Comparison of ENCODE assay signal across 8 cellular contexts in genomic region chr19:571127-571974, GRCh38. TPM values are rescaled to one million over a fixed set of nuclear protein-coding genes. Genes with fewer than 3 reads are reported as not detected.
DNase-seq lines count a peak whose midpoint lies in the region; ATAC-seq and TF ChIP-seq lines count a peak whose summit lies in the region.

No MANE protein-coding gene starts in this region.

- no peaks in the 10 kb centered on the region for H3K9me3 Mint-ChIP-seq in natural killer cell treated with Interleukin-12 subunit alpha and Interleukin-12 subunit beta and Interleukin-15 and Interleukin-18, amount 100 ng/mL, for 72 hours

- H3K36me3 Mint-ChIP-seq in natural killer cell treated with Interleukin-12 subunit alpha and Interleukin-12 subunit beta and Interleukin-15 and Interleukin-18, amount 100 ng/mL, for 72 hours: no peaks in the 10 kb centered on the region

- H3K27ac Mint-ChIP-seq in natural killer cell treated with Interleukin-12 subunit alpha and Interleukin-12 subunit beta and Interleukin-15 and Interleukin-18, amount 100 ng/mL, for 72 hours: peak overlapping the region; percentile 81 to 91

- peaks cover 23 to 26% of the 10 kb centered on the region in 2 donors for H3K4me1 Mint-ChIP-seq in natural killer cell treated with Interleukin-12 subunit alpha and Interleukin-12 subunit beta and Interleukin-15 and Interleukin-18, amount 100 ng/mL, for 72 hours (ENCODE audit: low read depth in 2 of 2)

- no peak for DNase-seq in AG09309 (ENCODE audit: low read depth)
- peak; percentile 31 for DNase-seq in NCI-H2227 treated with DMSO at 0.1 percent for 48 hours (lab: John Stamatoyannopoulos, UW)
- DNase-seq in activated CD4-positive, alpha-beta T cell treated with anti-CD3 and anti-CD28 coated beads, Interleukin-2, amount 50 U/mL, for 1 hour: peak; percentile 50
- no peak for DNase-seq in epithelial cell of prostate (ENCODE audit: low read depth, low spot score)
- DNase-seq in natural killer cell treated with Interleukin-12 subunit alpha and Interleukin-12 subunit beta and Interleukin-15 and Interleukin-18, amount 100 ng/mL, for 72 hours (ENCODE audit: low spot score): no peak

- no peaks in the 10 kb centered on the region for H3K27me3 Mint-ChIP-seq in natural killer cell treated with Interleukin-12 subunit alpha and Interleukin-12 subunit beta and Interleukin-15 and Interleukin-18, amount 100 ng/mL, for 72 hours

- H3K27ac ChIP-seq in epithelial cell of prostate: peak overlapping the region; percentile 77

- peak overlapping the region; percentile 91 for H3K4me3 Mint-ChIP-seq in natural killer cell treated with Interleukin-12 subunit alpha and Interleukin-12 subunit beta and Interleukin-15 and Interleukin-18, amount 100 ng/mL, for 72 hours

- TF ChIP-seq CTCF in AG09309 (IDR thresholded peaks at IDR 0.05; ENCODE audit: control insufficient read depth, insufficient read depth, low read depth, low read length, missing control alignments): no peak

- peak overlapping the region; percentile 53 for H3K4me3 ChIP-seq in AG09309 (ENCODE audit: control insufficient read depth, low read depth, low read length)

- ATAC-seq in GM19035 (IDR thresholded peaks at IDR 0.05; ENCODE audit: unreplicated experiment) (peak; percentile 4), HG02623 (IDR thresholded peaks at IDR 0.05; ENCODE audit: unreplicated experiment) (no peak), HG03342 (IDR thresholded peaks at IDR 0.05; ENCODE audit: unreplicated experiment) (no peak)
- ATAC-seq in natural killer cell treated with Interleukin-12 subunit alpha and Interleukin-12 subunit beta and Interleukin-15 and Interleukin-18, amount 100 ng/mL, for 72 hours: peak in 1 of 2 donors; percentile 3

RNA-seq across cellular contexts. Expression of gene BSG, which starts 1.0 kb away (rescaled TPM):
- total RNA-seq in natural killer cell treated with Interleukin-12 subunit alpha and Interleukin-12 subunit beta and Interleukin-15 and Interleukin-18, amount 100 ng/mL, for 72 hours: 100 to 1,000 TPM; 236 to 274 TPM

RNA-seq across cellular contexts. Expression of gene HCN2, which starts 18.3 kb away (rescaled TPM):
- under 1 TPM; 0.29 to 0.64 TPM for total RNA-seq in natural killer cell treated with Interleukin-12 subunit alpha and Interleukin-12 subunit beta and Interleukin-15 and Interleukin-18, amount 100 ng/mL, for 72 hours

RNA-seq across cellular contexts. Expression of gene GZMM, which starts 27.5 kb away (rescaled TPM):
- 10 to 100 TPM; 34.5 to 49.7 TPM for total RNA-seq in natural killer cell treated with Interleukin-12 subunit alpha and Interleukin-12 subunit beta and Interleukin-15 and Interleukin-18, amount 100 ng/mL, for 72 hours

RNA-seq across cellular contexts. Expression of gene CDC34, which starts 39.8 kb away (rescaled TPM):
- 10 to 100 TPM; 46.5 to 73.2 TPM for total RNA-seq in natural killer cell treated with Interleukin-12 subunit alpha and Interleukin-12 subunit beta and Interleukin-15 and Interleukin-18, amount 100 ng/mL, for 72 hours

Comparison
In these comparisons a context has a peak if more than half of its experiments do, and no peak if none do; other contexts are left out.
1. DNase-seq: peak in NCI-H2227 treated with DMSO at 0.1 percent for 48 hours (single experiment) and activated CD4-positive, alpha-beta T cell treated with anti-CD3 and anti-CD28 coated beads, Interleukin-2, amount 50 U/mL, for 1 hour (single experiment); none in AG09309 (single experiment), epithelial cell of prostate (single experiment) and natural killer cell treated with Interleukin-12 subunit alpha and Interleukin-12 subunit beta and Interleukin-15 and Interleukin-18, amount 100 ng/mL, for 72 hours (single experiment).